Comparison of ENCODE assay signal across 21 cellular contexts in the genomic region with DNA sequence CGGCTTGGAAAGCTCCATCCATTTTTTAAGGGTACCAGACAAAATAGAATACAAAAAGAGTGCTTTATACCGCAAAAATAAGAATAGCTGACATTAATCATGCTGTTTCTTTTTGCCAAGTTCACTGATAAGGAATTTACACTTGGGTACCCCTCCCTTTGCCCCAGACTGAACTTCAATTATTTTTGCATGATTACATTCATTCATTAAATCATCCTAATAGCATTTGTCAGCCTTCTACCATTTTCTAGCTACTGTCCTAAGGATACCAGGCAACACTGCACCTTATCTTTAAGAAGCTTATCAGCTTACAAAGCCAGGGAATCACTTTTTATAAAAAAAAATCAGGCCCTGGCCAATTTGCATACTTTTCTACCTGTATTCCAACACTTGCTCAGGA. TPM values are rescaled to one million over a fixed set of nuclear protein-coding genes. Genes with fewer than 3 reads are reported as not detected.
DNase-seq lines count a peak whose midpoint lies in the region; ATAC-seq, FAIRE-seq and TF ChIP-seq lines count a peak whose summit lies in the region.
"Had no signal": no experiment of that assay in that cellular context is flagged by ENCODE, and none has a peak within 500 bp of the region (broad histone marks: within the 10 kb centered on the region; RNA-seq: fewer than 3 reads in every experiment).

No MANE protein-coding gene starts in this region.

- no peak for DNase-seq in GM23248
- DNase-seq in NCI-H82 (lab: John Stamatoyannopoulos, UW): peak; percentile 82
- DNase-seq in astrocyte (ENCODE audit: low read depth): peak; percentile 72
- DNase-seq in keratinocyte (ENCODE audit: low read depth, low spot score): no peak
- no peak for DNase-seq in NCI-H1105 treated with DMSO at 0.1 percent for 48 hours (lab: John Stamatoyannopoulos, UW)
- no peak for DNase-seq in activated CD4-positive, alpha-beta T cell treated with anti-CD3 and anti-CD28 coated beads for 1 hour
- DNase-seq in GM10248 (ENCODE audit: extremely low spot score): no peak
- DNase-seq: ACHN; Caco-2; CD4-positive, alpha-beta T cell; DMS79 treated with DMSO at 0.1 percent for 48 hours; GF-D8 had no signal

- no peak for ATAC-seq in HG03439 (IDR thresholded peaks at IDR 0.05; ENCODE audit: unreplicated experiment)
- ATAC-seq: GM12878, K562 had no signal

- TF ChIP-seq CTCF in astrocyte (IDR thresholded peaks at IDR 0.05; ENCODE audit: insufficient read depth, low read depth, low read length) (no peak), keratinocyte (optimal IDR thresholded peaks at IDR 0.05 in 1 of 3, IDR thresholded peaks at IDR 0.05 in 1 of 3, conservative IDR thresholded peaks at IDR 0.05 in 1 of 3; ENCODE audit: extremely low read depth in 1 of 3, insufficient read depth in 2 of 3, low read length in 3 of 3) (no peak), GM10248 (IDR thresholded peaks at IDR 0.05; ENCODE audit: control extremely low read depth, extremely low read depth, low read depth, missing control alignments) (no peak)

- H3K4me1 ChIP-seq in GM23248 (ENCODE audit: insufficient read depth) (peaks cover 39% of the 10 kb centered on the region), astrocyte (ENCODE audit: insufficient read depth, low read length) (peaks cover 5% of the 10 kb centered on the region), keratinocyte (ENCODE audit: control insufficient read depth, extremely low read depth, insufficient read depth, low read length) (peaks cover 14% of the 10 kb centered on the region)
- H3K4me1 ChIP-seq: Caco-2 had no signal

- no peak overlapping the region for H3K4me3 ChIP-seq in GM23248
- H3K4me3 ChIP-seq in astrocyte (ENCODE audit: insufficient read depth, low read depth, low read length): no peak overlapping the region
- H3K4me3 ChIP-seq in keratinocyte (ENCODE audit: control insufficient read depth in 2 of 3, extremely low read depth in 1 of 3, insufficient read depth in 2 of 3, low read depth in 1 of 3, low read length in 3 of 3): no peak overlapping the region
- H3K4me3 ChIP-seq: GM12878, HAP-1, K562 had no signal

- H3K27ac ChIP-seq in GM23248 (peak overlapping the region; percentile 23; the same call in 1 of the 2 replicates), astrocyte (ENCODE audit: low read depth, low read length) (no peak overlapping the region), keratinocyte (ENCODE audit: control insufficient read depth, insufficient read depth, low read length) (no peak overlapping the region)
- H3K27ac ChIP-seq: C4-2B, HL-60 had no signal

- POLR2A ChIA-PET in GM10248 (lab: Yijun Ruan, JAX): no interaction called here

- H3K9ac ChIP-seq in GM23248 (no peak overlapping the region), astrocyte (ENCODE audit: low read length) (no peak overlapping the region), keratinocyte (ENCODE audit: control insufficient read depth, extremely low read depth, insufficient read depth, low read length) (no peak overlapping the region)

- no peaks in the 10 kb centered on the region for H3K36me3 Mint-ChIP-seq in astrocyte (ENCODE audit: low read depth, unreplicated experiment)

- in situ Hi-C loops in GM23248 (cut with MboI): no loop called here

- H3K79me2 ChIP-seq in GM23248 (ENCODE audit: insufficient read depth) (no peaks in the 10 kb centered on the region), astrocyte (ENCODE audit: insufficient read depth, low read length) (no peaks in the 10 kb centered on the region), keratinocyte (ENCODE audit: control insufficient read depth, insufficient read depth, low read length) (no peaks in the 10 kb centered on the region)

- no peaks in the 10 kb centered on the region for H3K27me3 Mint-ChIP-seq in astrocyte (ENCODE audit: low read depth, unreplicated experiment)
- H3K27me3 Mint-ChIP-seq: CD4-positive, alpha-beta T cell had no signal

- H3K36me3 ChIP-seq in GM23248 (ENCODE audit: low read depth): no peaks in the 10 kb centered on the region
- no peaks in the 10 kb centered on the region for H3K36me3 ChIP-seq in astrocyte (ENCODE audit: insufficient read depth, low read length)
- H3K36me3 ChIP-seq in keratinocyte (ENCODE audit: control insufficient read depth in 2 of 2, extremely low read depth in 1 of 2, insufficient read depth in 2 of 2, low read length in 2 of 2): no peaks in the 10 kb centered on the region
- H3K36me3 ChIP-seq: HAP-1 had no signal

- H3K4me2 ChIP-seq in GM23248 (ENCODE audit: unreplicated experiment): peak overlapping the region; percentile 20
- no peak overlapping the region for H3K4me2 ChIP-seq in astrocyte (ENCODE audit: low read length)
- H3K4me2 ChIP-seq in keratinocyte (ENCODE audit: control insufficient read depth, extremely low read depth, insufficient read depth, low read depth, low read length): peak overlapping the region; percentile 35

- H3K27ac Mint-ChIP-seq in astrocyte (ENCODE audit: unreplicated experiment): no peak overlapping the region
- H3K27ac Mint-ChIP-seq: CD4-positive, alpha-beta T cell had no signal

- no peaks in the 10 kb centered on the region for H3K9me1 ChIP-seq in keratinocyte (ENCODE audit: control insufficient read depth, extremely low read depth, insufficient read depth, low read length)

- H3K27me3 ChIP-seq in GM23248 (replicated peaks; ENCODE audit: insufficient read depth): no peaks in the 10 kb centered on the region
- no peaks in the 10 kb centered on the region for H3K27me3 ChIP-seq in astrocyte (ENCODE audit: insufficient read depth, low read length)
- H3K27me3 ChIP-seq in keratinocyte (ENCODE audit: control insufficient read depth, extremely low read depth, insufficient read depth, low read length): no peaks in the 10 kb centered on the region

- no peaks in the 10 kb centered on the region for H3K9me2 ChIP-seq in GM23248 (ENCODE audit: insufficient read depth)

- H3K9me3 ChIP-seq in GM23248 (ENCODE audit: low read depth) (no peaks in the 10 kb centered on the region), astrocyte (ENCODE audit: insufficient read depth, low read depth, low read length) (no peaks in the 10 kb centered on the region), keratinocyte (ENCODE audit: control insufficient read depth, low read depth, low read length) (no peaks in the 10 kb centered on the region)
- H3K9me3 ChIP-seq: Caco-2, HAP-1 had no signal

- H2AFZ ChIP-seq in GM23248 (0 out of 2 replicates have a peak overlapping the region, but pooled peaks have one; percentile 2), astrocyte (ENCODE audit: low read depth, low read length) (no peak overlapping the region), keratinocyte (ENCODE audit: control insufficient read depth, low read length) (peak overlapping the region; percentile 52)

- 62% methylated on average over 2 of the region's 2 CpGs for WGBS in GM23248 (ENCODE audit: low coverage in 1 of 2, low lambda C conversion rate in 2 of 2, missing lambda C conversion rate in 2 of 2), 2 experiments

- CTCF ChIA-PET in GM10248 (lab: Yijun Ruan, JAX): interaction anchor here (1.1 to 1.5 kb wide), 2 partner anchors 18 to 19 kb away, joined by 3 to 4 read pairs; no protein-coding TSS in a partner anchor

- H3K4me3 Mint-ChIP-seq in astrocyte (ENCODE audit: unreplicated experiment): no peak overlapping the region
- H3K4me3 Mint-ChIP-seq: CD4-positive, alpha-beta T cell had no signal

- no peak for FAIRE-seq in astrocyte (lab: Jason Lieb, UNC)
- FAIRE-seq in keratinocyte (lab: Jason Lieb, UNC): no peak
- FAIRE-seq: A204.1, GM12878, GM19239, K562 had no signal

- H3K4me1 Mint-ChIP-seq in astrocyte (ENCODE audit: low read depth, unreplicated experiment): peaks cover 11% of the 10 kb centered on the region

- H4K20me1 ChIP-seq in GM23248 (ENCODE audit: insufficient read depth): no peaks in the 10 kb centered on the region
- no peaks in the 10 kb centered on the region for H4K20me1 ChIP-seq in astrocyte (ENCODE audit: insufficient read depth, low read length)
- no peaks in the 10 kb centered on the region for H4K20me1 ChIP-seq in keratinocyte (ENCODE audit: control insufficient read depth, extremely low read depth, insufficient read depth, low read length)

- peaks cover 5% of the 10 kb centered on the region for H3K9me3 Mint-ChIP-seq in astrocyte (ENCODE audit: unreplicated experiment)
- H3K9me3 Mint-ChIP-seq: CD4-positive, alpha-beta T cell had no signal

- peaks cover 21% of the 10 kb centered on the region for H3F3A ChIP-seq in GM23248 (ENCODE audit: insufficient read depth)

- dilution Hi-C loops in keratinocyte (cut with MboI; ENCODE audit: extremely low pct_ligation_motif_present, low sequenced_read_pairs): no loop called here

RNA-seq across cellular contexts. Expression of gene YIPF5, which starts 48.4 kb away (rescaled TPM):
- 174 and 201 TPM in 2 replicates for total RNA-seq in GM23248 (2014; rRNA removed; shearing (Covaris generic))
- polyA plus RNA-seq in GM23248 (2016; fragmentation: Nextera tagmentation; extraction: Ambion mirVana) (235 and 236 TPM in 2 replicates), keratinocyte (66.3 to 83.9 TPM (median 77.9 TPM) in 3 replicates)
- 132 and 144 TPM in 2 replicates for total RNA-seq in astrocyte
- polyA plus RNA-seq in keratinocyte (2011; ENCODE audit: low read depth): 10.7 TPM
- polyA plus RNA-seq in keratinocyte (2011; cell fraction: cytosol; rRNA removed): 29.4 and 55.1 TPM in 2 replicates
- 63.8 and 83.5 TPM in 2 replicates for polyA plus RNA-seq in keratinocyte (2011; cell fraction: nucleus; rRNA removed)
- polyA plus RNA-seq in keratinocyte (2012; ENCODE audit: low replicate concordance): 37.0 and 52.5 TPM in 2 replicates
- polyA minus RNA-seq in keratinocyte: 21.8 to 84.0 TPM (median 67.9 TPM) in 3 replicates
- polyA minus RNA-seq in keratinocyte (2011; cell fraction: cytosol; rRNA and poly(A)+ RNA removed): 28.6 TPM
- 27.6 and 63.0 TPM in 2 replicates for polyA minus RNA-seq in keratinocyte (2011; cell fraction: nucleus; rRNA and poly(A)+ RNA removed)

RNA-seq across cellular contexts. Expression of gene KCTD16, which starts 48.6 kb away (rescaled TPM):
- total RNA-seq in GM23248 (2014; rRNA removed; shearing (Covaris generic)): 0.65 and 1.0 TPM in 2 replicates
- 0.25 and 0.34 TPM in 2 replicates for polyA plus RNA-seq in GM23248 (2016; fragmentation: Nextera tagmentation; extraction: Ambion mirVana)
- 5.5 and 5.6 TPM in 2 replicates for total RNA-seq in astrocyte
- polyA plus RNA-seq in keratinocyte: 0.02 to 0.08 TPM (median 0.04 TPM) in 3 replicates
- not detected for polyA plus RNA-seq in keratinocyte (2011; ENCODE audit: low read depth)
- polyA plus RNA-seq in keratinocyte (2011; cell fraction: cytosol; rRNA removed): 0.01 and 0.04 TPM in 2 replicates
- polyA plus RNA-seq in keratinocyte (2011; cell fraction: nucleus; rRNA removed): 0.01 and 0.03 TPM in 2 replicates
- 0.03 TPM in 1 of 2 replicates, not detected in the other for polyA plus RNA-seq in keratinocyte (2012; ENCODE audit: low replicate concordance)
- polyA minus RNA-seq in keratinocyte: 0.03 to 0.59 TPM in 2 of 3 replicates, not detected in the other
- polyA minus RNA-seq in keratinocyte (2011; cell fraction: cytosol; rRNA and poly(A)+ RNA removed): not detected
- polyA minus RNA-seq in keratinocyte (2011; cell fraction: nucleus; rRNA and poly(A)+ RNA removed): 0.08 and 0.11 TPM in 2 replicates
- total RNA-seq: CD4-positive, alpha-beta T cell; HT1080 had no signal
- polyA plus RNA-seq: K562 had no signal

Comparison
In these comparisons a context has a peak if more than half of its experiments do, and no peak if none do; other contexts are left out.
1. DNase-seq: peak in NCI-H82 (single experiment) and astrocyte (single experiment); none in GM23248 (single experiment), keratinocyte (single experiment), NCI-H1105 treated with DMSO at 0.1 percent for 48 hours (single experiment), activated CD4-positive, alpha-beta T cell treated with anti-CD3 and anti-CD28 coated beads for 1 hour (single experiment) and GM10248 (single experiment).